Comparison of ENCODE assay signal across 21 cellular contexts in the genomic region with DNA sequence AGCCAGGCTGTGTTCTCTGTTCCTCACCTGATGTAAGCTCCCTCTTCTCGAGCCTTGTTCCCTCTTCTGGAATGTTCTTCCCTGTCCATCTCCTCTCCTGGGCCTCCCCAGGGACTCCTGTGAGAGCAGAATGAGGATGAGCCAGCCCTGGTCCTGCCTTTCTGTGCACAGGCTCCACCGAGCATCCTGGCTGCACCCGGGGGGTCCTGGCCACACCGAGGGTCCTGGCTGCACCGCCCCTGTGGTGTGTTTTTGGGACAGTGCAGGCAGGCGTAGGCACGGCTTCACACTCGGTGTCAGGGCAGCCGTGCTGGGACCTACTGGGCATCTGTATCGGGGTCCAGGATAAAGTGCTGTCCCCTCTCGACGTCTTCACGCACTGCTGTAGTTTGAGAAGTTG. TPM values are rescaled to one million over a fixed set of nuclear protein-coding genes. Genes with fewer than 3 reads are reported as not detected.
DNase-seq lines count a peak whose midpoint lies in the region; ATAC-seq and TF ChIP-seq lines count a peak whose summit lies in the region.
"Had no signal": no experiment of that assay in that cellular context is flagged by ENCODE, and none has a peak within 500 bp of the region (broad histone marks: within the 10 kb centered on the region; RNA-seq: fewer than 3 reads in every experiment).

No MANE protein-coding gene starts in this region.

- DNase-seq in activated CD8-positive, alpha-beta T cell treated with anti-CD3 and anti-CD28 coated beads, Interleukin-2, amount 10 ng/mL, durations not matched to agents 7 days and 5 days, result no peak
- DNase-seq in activated CD8-positive, alpha-beta T cell treated with anti-CD3 and anti-CD28 coated beads for 36 hours, result no peak
- DNase-seq in nephron progenitor cell (no peak), NCI-H748 treated with DMSO at 0.1 percent for 48 hours (lab: John Stamatoyannopoulos, UW) (no peak)
- no peak for DNase-seq in stimulated activated naive B cell treated with anti-CD40 and anti-IgM and Interleukin-4, amounts not matched to agents 10 μg/mL and 1 μg/mL and 100 μg/mL, for 72 hours
- DNase-seq: AML-193; CD8-positive, alpha-beta memory T cell; IMR-90; NCI-H1105; NCI-H146; NCI-H2029; NCI-H226; NCI-H510A treated with DMSO at 0.1 percent for 48 hours; NCI-H774; NK-92 treated with Interleukin-12 subunit alpha and Interleukin-12 subunit beta, amount 100 ng/mL, for 24 hours had no signal

- H3K9me3 Mint-ChIP-seq in activated CD8-positive, alpha-beta T cell treated with anti-CD3 and anti-CD28 coated beads, Interleukin-2, amount 10 ng/mL, durations not matched to agents 7 days and 5 days (ENCODE audit: insufficient read depth), result no peaks in the 10 kb centered on the region
- H3K9me3 Mint-ChIP-seq in activated CD8-positive, alpha-beta T cell treated with anti-CD3 and anti-CD28 coated beads for 36 hours, result no peaks in the 10 kb centered on the region
- no peaks in the 10 kb centered on the region for H3K9me3 Mint-ChIP-seq in activated T-helper 17 cell treated with anti-CD3 and anti-CD28 coated beads, Interleukin-2, amount 50 U/mL, for 72 hours
- H3K9me3 Mint-ChIP-seq in nephron progenitor cell, result peaks cover 1% of the 10 kb centered on the region
- no peaks in the 10 kb centered on the region for H3K9me3 Mint-ChIP-seq in stimulated activated naive B cell treated with anti-CD40 and anti-IgM and Interleukin-4, amounts not matched to agents 10 μg/mL and 1 μg/mL and 100 μg/mL, for 72 hours
- H3K9me3 Mint-ChIP-seq: CD8-positive, alpha-beta memory T cell; GM23338 had no signal

- no peaks in the 10 kb centered on the region for H3K27me3 Mint-ChIP-seq in activated CD8-positive, alpha-beta T cell treated with anti-CD3 and anti-CD28 coated beads, Interleukin-2, amount 10 ng/mL, durations not matched to agents 7 days and 5 days (ENCODE audit: low read depth)
- H3K27me3 Mint-ChIP-seq in activated CD8-positive, alpha-beta T cell treated with anti-CD3 and anti-CD28 coated beads for 36 hours, result no peaks in the 10 kb centered on the region
- H3K27me3 Mint-ChIP-seq in activated T-helper 17 cell treated with anti-CD3 and anti-CD28 coated beads, Interleukin-2, amount 50 U/mL, for 72 hours, result no peaks in the 10 kb centered on the region
- peaks cover 6% of the 10 kb centered on the region for H3K27me3 Mint-ChIP-seq in nephron progenitor cell (ENCODE audit: low read depth, poor library complexity)
- no peaks in the 10 kb centered on the region for H3K27me3 Mint-ChIP-seq in stimulated activated naive B cell treated with anti-CD40 and anti-IgM and Interleukin-4, amounts not matched to agents 10 μg/mL and 1 μg/mL and 100 μg/mL, for 72 hours
- H3K27me3 Mint-ChIP-seq: CD8-positive, alpha-beta memory T cell had no signal

- no peak for TF ChIP-seq CTCF in activated CD8-positive, alpha-beta T cell treated with anti-CD3 and anti-CD28 coated beads for 36 hours (IDR thresholded peaks at IDR 0.05)
- no peak for TF ChIP-seq CTCF in nephron progenitor cell (IDR thresholded peaks at IDR 0.05)

- CTCF ChIA-PET in activated CD8-positive, alpha-beta T cell treated with anti-CD3 and anti-CD28 coated beads, Interleukin-2, amount 10 ng/mL, durations not matched to agents 7 days and 5 days (lab: Charles Lee), result interaction anchor here (1.0 to 1.8 kb wide), 2 partner anchors 85 to 108 kb away, joined by 3 to 4 read pairs; a partner anchor contains a TSS
- CTCF ChIA-PET in activated CD8-positive, alpha-beta T cell treated with anti-CD3 and anti-CD28 coated beads for 36 hours (lab: Charles Lee), result interaction anchor here (1.0 to 1.2 kb wide), 2 partner anchors 22 to 84 kb away, joined by 4 to 5 read pairs; a partner anchor contains a TSS

- intact Hi-C loops in activated CD8-positive, alpha-beta T cell treated with anti-CD3 and anti-CD28 coated beads for 36 hours (cut with micrococcal nuclease), result no loop called here

- H3K4me1 Mint-ChIP-seq in activated CD8-positive, alpha-beta T cell treated with anti-CD3 and anti-CD28 coated beads, Interleukin-2, amount 10 ng/mL, durations not matched to agents 7 days and 5 days (ENCODE audit: low read depth), result peaks cover 4% of the 10 kb centered on the region
- H3K4me1 Mint-ChIP-seq in activated CD8-positive, alpha-beta T cell treated with anti-CD3 and anti-CD28 coated beads for 36 hours (ENCODE audit: low read depth), result peaks cover under 1% of the 10 kb centered on the region
- peaks cover 7% of the 10 kb centered on the region for H3K4me1 Mint-ChIP-seq in activated T-helper 17 cell treated with anti-CD3 and anti-CD28 coated beads, Interleukin-2, amount 50 U/mL, for 72 hours
- H3K4me1 Mint-ChIP-seq in nephron progenitor cell, result peaks cover 6% of the 10 kb centered on the region
- peaks cover 10 to 20% of the 10 kb centered on the region in 2 donors for H3K4me1 Mint-ChIP-seq in stimulated activated naive B cell treated with anti-CD40 and anti-IgM and Interleukin-4, amounts not matched to agents 10 μg/mL and 1 μg/mL and 100 μg/mL, for 72 hours
- H3K4me1 Mint-ChIP-seq: GM23338 had no signal

- POLR2A ChIA-PET in activated CD8-positive, alpha-beta T cell treated with anti-CD3 and anti-CD28 coated beads, Interleukin-2, amount 10 ng/mL, durations not matched to agents 7 days and 5 days (lab: Charles Lee), result no interaction called here
- POLR2A ChIA-PET in activated CD8-positive, alpha-beta T cell treated with anti-CD3 and anti-CD28 coated beads for 36 hours (lab: Charles Lee), result interaction anchor here (0.6 to 1.4 kb wide), 4 partner anchors 11 to 47 kb away, joined by 3 read pairs; no protein-coding TSS in a partner anchor

- H3K27ac Mint-ChIP-seq in activated CD8-positive, alpha-beta T cell treated with anti-CD3 and anti-CD28 coated beads, Interleukin-2, amount 10 ng/mL, durations not matched to agents 7 days and 5 days, result peak overlapping the region; percentile 28
- no peak overlapping the region for H3K27ac Mint-ChIP-seq in activated CD8-positive, alpha-beta T cell treated with anti-CD3 and anti-CD28 coated beads for 36 hours
- H3K27ac Mint-ChIP-seq in activated T-helper 17 cell treated with anti-CD3 and anti-CD28 coated beads, Interleukin-2, amount 50 U/mL, for 72 hours, result peak overlapping the region; percentile 50
- H3K27ac Mint-ChIP-seq in nephron progenitor cell, result peak overlapping the region; percentile 21
- peak overlapping the region; percentile 75 for H3K27ac Mint-ChIP-seq in stimulated activated naive B cell treated with anti-CD40 and anti-IgM and Interleukin-4, amounts not matched to agents 10 μg/mL and 1 μg/mL and 100 μg/mL, for 72 hours
- H3K27ac Mint-ChIP-seq: GM23338 had no signal

- ATAC-seq in activated CD8-positive, alpha-beta T cell treated with anti-CD3 and anti-CD28 coated beads, Interleukin-2, amount 10 ng/mL, durations not matched to agents 7 days and 5 days, result no peak
- ATAC-seq in activated CD8-positive, alpha-beta T cell treated with anti-CD3 and anti-CD28 coated beads for 36 hours, result no peak
- no peak for ATAC-seq in activated T-helper 17 cell treated with anti-CD3 and anti-CD28 coated beads, Interleukin-2, amount 50 U/mL, for 72 hours (replicated peaks)
- no peak for ATAC-seq in stimulated activated naive B cell treated with anti-CD40 and anti-IgM and Interleukin-4, amounts not matched to agents 10 μg/mL and 1 μg/mL and 100 μg/mL, for 72 hours (replicated peaks)
- ATAC-seq in GM19328 (IDR thresholded peaks at IDR 0.05; ENCODE audit: unreplicated experiment) (no peak), HG03469 (IDR thresholded peaks at IDR 0.05; ENCODE audit: unreplicated experiment) (no peak)

- peaks cover 47% of the 10 kb centered on the region for H3K36me3 Mint-ChIP-seq in activated CD8-positive, alpha-beta T cell treated with anti-CD3 and anti-CD28 coated beads, Interleukin-2, amount 10 ng/mL, durations not matched to agents 7 days and 5 days (ENCODE audit: low read depth)
- H3K36me3 Mint-ChIP-seq in activated CD8-positive, alpha-beta T cell treated with anti-CD3 and anti-CD28 coated beads for 36 hours (ENCODE audit: low read depth), result peaks cover 20% of the 10 kb centered on the region
- peaks cover 92% of the 10 kb centered on the region for H3K36me3 Mint-ChIP-seq in activated T-helper 17 cell treated with anti-CD3 and anti-CD28 coated beads, Interleukin-2, amount 50 U/mL, for 72 hours (ENCODE audit: low read depth)
- peaks cover 25% of the 10 kb centered on the region for H3K36me3 Mint-ChIP-seq in nephron progenitor cell (ENCODE audit: low read depth)
- peaks cover 39 to 67% of the 10 kb centered on the region in 2 donors for H3K36me3 Mint-ChIP-seq in stimulated activated naive B cell treated with anti-CD40 and anti-IgM and Interleukin-4, amounts not matched to agents 10 μg/mL and 1 μg/mL and 100 μg/mL, for 72 hours

- no peak overlapping the region for H3K4me3 Mint-ChIP-seq in activated CD8-positive, alpha-beta T cell treated with anti-CD3 and anti-CD28 coated beads, Interleukin-2, amount 10 ng/mL, durations not matched to agents 7 days and 5 days
- no peak overlapping the region for H3K4me3 Mint-ChIP-seq in activated CD8-positive, alpha-beta T cell treated with anti-CD3 and anti-CD28 coated beads for 36 hours
- no peak overlapping the region for H3K4me3 Mint-ChIP-seq in activated T-helper 17 cell treated with anti-CD3 and anti-CD28 coated beads, Interleukin-2, amount 50 U/mL, for 72 hours
- no peak overlapping the region for H3K4me3 Mint-ChIP-seq in nephron progenitor cell
- peak overlapping the region in 1 of 2 donors; percentile 15 for H3K4me3 Mint-ChIP-seq in stimulated activated naive B cell treated with anti-CD40 and anti-IgM and Interleukin-4, amounts not matched to agents 10 μg/mL and 1 μg/mL and 100 μg/mL, for 72 hours
- H3K4me3 Mint-ChIP-seq: CD8-positive, alpha-beta memory T cell; GM23338 had no signal

RNA-seq across cellular contexts. Expression of a gene that starts 17.8 kb away (rescaled TPM):
- total RNA-seq in activated CD8-positive, alpha-beta T cell treated with anti-CD3 and anti-CD28 coated beads, Interleukin-2, amount 10 ng/mL, durations not matched to agents 7 days and 5 days, result 100 to 1,000 TPM; 103 to 104 TPM
- 10 to 100 TPM; 53.4 to 54.0 TPM for total RNA-seq in activated CD8-positive, alpha-beta T cell treated with anti-CD3 and anti-CD28 coated beads for 36 hours
- 10 to 100 TPM; 91.0 to 99.2 TPM for total RNA-seq in activated T-helper 17 cell treated with anti-CD3 and anti-CD28 coated beads, Interleukin-2, amount 50 U/mL, for 72 hours

RNA-seq across cellular contexts. Expression of a gene that starts 18.3 kb away (rescaled TPM):
- total RNA-seq in activated CD8-positive, alpha-beta T cell treated with anti-CD3 and anti-CD28 coated beads, Interleukin-2, amount 10 ng/mL, durations not matched to agents 7 days and 5 days, result 1 to 10 TPM; 1.4 to 1.5 TPM
- under 1 TPM in 1 of 2 experiments, not detected in 1; 0.83 TPM for total RNA-seq in activated CD8-positive, alpha-beta T cell treated with anti-CD3 and anti-CD28 coated beads for 36 hours
- 1 to 10 TPM in 1 of 2 donors, not detected in 1; 3.1 TPM for total RNA-seq in activated T-helper 17 cell treated with anti-CD3 and anti-CD28 coated beads, Interleukin-2, amount 50 U/mL, for 72 hours
- total RNA-seq: A172, Daoy, GM23338, IMR-90 had no signal

RNA-seq across cellular contexts. Expression of a gene that starts 25.3 kb away (rescaled TPM):
- total RNA-seq in activated CD8-positive, alpha-beta T cell treated with anti-CD3 and anti-CD28 coated beads, Interleukin-2, amount 10 ng/mL, durations not matched to agents 7 days and 5 days, result 1 to 10 TPM; 1.0 to 1.7 TPM
- 1 to 10 TPM; 1.3 to 2.1 TPM for total RNA-seq in activated CD8-positive, alpha-beta T cell treated with anti-CD3 and anti-CD28 coated beads for 36 hours
- total RNA-seq in activated T-helper 17 cell treated with anti-CD3 and anti-CD28 coated beads, Interleukin-2, amount 50 U/mL, for 72 hours, result 1 to 10 TPM in 1 of 2 donors, under 1 TPM in 1; 0.54 to 2.4 TPM
- total RNA-seq: Daoy, IMR-90 had no signal

RNA-seq across cellular contexts. Expression of a gene that starts 40.4 kb away (rescaled TPM):
- total RNA-seq in activated CD8-positive, alpha-beta T cell treated with anti-CD3 and anti-CD28 coated beads, Interleukin-2, amount 10 ng/mL, durations not matched to agents 7 days and 5 days, result 10 to 100 TPM; 48.5 to 57.2 TPM
- total RNA-seq in activated CD8-positive, alpha-beta T cell treated with anti-CD3 and anti-CD28 coated beads for 36 hours, result 10 to 100 TPM; 34.8 to 40.5 TPM
- 10 to 100 TPM; 54.4 to 56.8 TPM for total RNA-seq in activated T-helper 17 cell treated with anti-CD3 and anti-CD28 coated beads, Interleukin-2, amount 50 U/mL, for 72 hours

RNA-seq across cellular contexts. Expression of a gene that starts 50.6 kb away (rescaled TPM):
- 1 to 10 TPM; 1.2 to 1.4 TPM for total RNA-seq in activated CD8-positive, alpha-beta T cell treated with anti-CD3 and anti-CD28 coated beads, Interleukin-2, amount 10 ng/mL, durations not matched to agents 7 days and 5 days
- not detected for total RNA-seq in activated CD8-positive, alpha-beta T cell treated with anti-CD3 and anti-CD28 coated beads for 36 hours
- 1 to 10 TPM in 1 of 2 donors, not detected in 1; 1.3 TPM for total RNA-seq in activated T-helper 17 cell treated with anti-CD3 and anti-CD28 coated beads, Interleukin-2, amount 50 U/mL, for 72 hours
- total RNA-seq: A172, Daoy, IMR-90 had no signal
